ENCODE assay signal across 21 cellular contexts in genomic region chr14:89640141-89640540, GRCh38.
DNase-seq lines count a peak whose midpoint lies in the region; ATAC-seq and TF ChIP-seq lines count a peak whose summit lies in the region.
"Had no signal": no experiment of that assay in that cellular context is flagged by ENCODE, and none has a peak within 500 bp of the region (broad histone marks: within the 10 kb centered on the region; RNA-seq: fewer than 3 reads in every experiment).

No MANE protein-coding gene starts in this region.

- DNase-seq in stimulated activated naive CD8-positive, alpha-beta T cell treated with anti-CD3 and anti-CD28 coated beads, Interleukin-15, Interleukin-2, amounts not matched to agents 100 U/mL and 50 U/mL, for 24 hours: no peak
- no peak for DNase-seq in activated CD8-positive, alpha-beta T cell treated with anti-CD3 and anti-CD28 coated beads, Interleukin-2, amount 10 ng/mL, durations not matched to agents 7 days and 5 days
- DNase-seq in fibroblast of the aortic adventitia (ENCODE audit: low read depth): peak; percentile 58
- no peak for DNase-seq in T-helper 9 cell
- no peak for DNase-seq in ureter (ENCODE audit: low spot score)
- DNase-seq: activated CD4-positive, alpha-beta T cell treated with anti-CD3 and anti-CD28 coated beads for 4 hours; activated effector memory CD4-positive, alpha-beta T cell treated with Interleukin-2 at 50 U/mL for 16 hours; AML-193; dermis blood vessel endothelial cell; GDM1; NCI-H187 treated with DMSO at 0.1 percent for 48 hours; NCI-H446 treated with DMSO at 0.1 percent for 48 hours; stimulated activated CD4-positive, alpha-beta T cell treated with anti-CD3 and anti-CD28 coated beads, Interleukin-2, amount 100 ng/mL, for 24 hours; T1000 had no signal

- CTCF ChIA-PET in activated CD8-positive, alpha-beta T cell treated with anti-CD3 and anti-CD28 coated beads, Interleukin-2, amount 10 ng/mL, durations not matched to agents 7 days and 5 days (lab: Charles Lee): interaction anchor here (1.3 to 2.9 kb wide), 2 partner anchors 10 to 60 kb away, joined by 4 to 9 read pairs; no protein-coding TSS in a partner anchor

- peak overlapping the region; percentile 83 for H3K27ac Mint-ChIP-seq in stimulated activated naive CD8-positive, alpha-beta T cell treated with anti-CD3 and anti-CD28 coated beads, Interleukin-15, Interleukin-2, amounts not matched to agents 100 ng/mL and 50 ng/mL, for 24 hours
- peak overlapping the region; percentile 65 for H3K27ac Mint-ChIP-seq in activated CD8-positive, alpha-beta T cell treated with anti-CD3 and anti-CD28 coated beads, Interleukin-2, amount 10 ng/mL, durations not matched to agents 7 days and 5 days

- peaks cover 77% of the 10 kb centered on the region for H3K4me1 Mint-ChIP-seq in stimulated activated naive CD8-positive, alpha-beta T cell treated with anti-CD3 and anti-CD28 coated beads, Interleukin-15, Interleukin-2, amounts not matched to agents 100 ng/mL and 50 ng/mL, for 24 hours (ENCODE audit: low read depth)
- peaks cover 57% of the 10 kb centered on the region for H3K4me1 Mint-ChIP-seq in activated CD8-positive, alpha-beta T cell treated with anti-CD3 and anti-CD28 coated beads, Interleukin-2, amount 10 ng/mL, durations not matched to agents 7 days and 5 days (ENCODE audit: low read depth)

- H3K4me3 ChIP-seq in fibroblast of the aortic adventitia (ENCODE audit: low read depth, low read length): no peak overlapping the region
- H3K4me3 ChIP-seq: breast epithelium, gastroesophageal sphincter had no signal

- H3K36me3 Mint-ChIP-seq in stimulated activated naive CD8-positive, alpha-beta T cell treated with anti-CD3 and anti-CD28 coated beads, Interleukin-15, Interleukin-2, amounts not matched to agents 100 ng/mL and 50 ng/mL, for 24 hours (ENCODE audit: low read depth): peaks cover 7% of the 10 kb centered on the region
- peaks cover 37% of the 10 kb centered on the region for H3K36me3 Mint-ChIP-seq in activated CD8-positive, alpha-beta T cell treated with anti-CD3 and anti-CD28 coated beads, Interleukin-2, amount 10 ng/mL, durations not matched to agents 7 days and 5 days (ENCODE audit: low read depth)
- H3K36me3 Mint-ChIP-seq: IgD-negative memory B cell had no signal

- TF ChIP-seq CTCF in fibroblast of the aortic adventitia (IDR thresholded peaks at IDR 0.05; ENCODE audit: insufficient read depth, low read length): no peak

- no peak for ATAC-seq in stimulated activated naive CD8-positive, alpha-beta T cell treated with anti-CD3 and anti-CD28 coated beads, Interleukin-15, Interleukin-2, amounts not matched to agents 100 U/mL and 50 U/mL, for 24 hours
- no peak for ATAC-seq in activated CD8-positive, alpha-beta T cell treated with anti-CD3 and anti-CD28 coated beads, Interleukin-2, amount 10 ng/mL, durations not matched to agents 7 days and 5 days
- ATAC-seq in HG03045 (IDR thresholded peaks at IDR 0.05; ENCODE audit: unreplicated experiment): no peak
- ATAC-seq: gastroesophageal sphincter, left lobe of liver, sciatic nerve had no signal

- POLR2A ChIA-PET in activated CD8-positive, alpha-beta T cell treated with anti-CD3 and anti-CD28 coated beads, Interleukin-2, amount 10 ng/mL, durations not matched to agents 7 days and 5 days (lab: Charles Lee): interaction anchor here (1.2 to 3.9 kb wide), 5 partner anchors 9 to 88 kb away, joined by 3 to 48 read pairs (median 11); no protein-coding TSS in a partner anchor

- H3K9me3 Mint-ChIP-seq in stimulated activated naive CD8-positive, alpha-beta T cell treated with anti-CD3 and anti-CD28 coated beads, Interleukin-15, Interleukin-2, amounts not matched to agents 100 ng/mL and 50 ng/mL, for 24 hours: no peaks in the 10 kb centered on the region
- peaks cover 34% of the 10 kb centered on the region for H3K9me3 Mint-ChIP-seq in activated CD8-positive, alpha-beta T cell treated with anti-CD3 and anti-CD28 coated beads, Interleukin-2, amount 10 ng/mL, durations not matched to agents 7 days and 5 days (ENCODE audit: insufficient read depth)

- no peaks in the 10 kb centered on the region for H3K27me3 Mint-ChIP-seq in stimulated activated naive CD8-positive, alpha-beta T cell treated with anti-CD3 and anti-CD28 coated beads, Interleukin-15, Interleukin-2, amounts not matched to agents 100 ng/mL and 50 ng/mL, for 24 hours
- H3K27me3 Mint-ChIP-seq in activated CD8-positive, alpha-beta T cell treated with anti-CD3 and anti-CD28 coated beads, Interleukin-2, amount 10 ng/mL, durations not matched to agents 7 days and 5 days (ENCODE audit: low read depth): no peaks in the 10 kb centered on the region
- H3K27me3 Mint-ChIP-seq: IgD-negative memory B cell had no signal

- H3K4me3 Mint-ChIP-seq in stimulated activated naive CD8-positive, alpha-beta T cell treated with anti-CD3 and anti-CD28 coated beads, Interleukin-15, Interleukin-2, amounts not matched to agents 100 ng/mL and 50 ng/mL, for 24 hours: no peak overlapping the region
- H3K4me3 Mint-ChIP-seq in activated CD8-positive, alpha-beta T cell treated with anti-CD3 and anti-CD28 coated beads, Interleukin-2, amount 10 ng/mL, durations not matched to agents 7 days and 5 days: no peak overlapping the region
- H3K4me3 Mint-ChIP-seq: IgD-negative memory B cell had no signal
